12 cellular contexts compared by ENCODE assay signal in genomic region chr10:73759512-73760115, GRCh38. TPM values are rescaled to one million over a fixed set of nuclear protein-coding genes. Genes with fewer than 3 reads are reported as not detected.
DNase-seq lines count a peak whose midpoint lies in the region; ATAC-seq and TF ChIP-seq lines count a peak whose summit lies in the region.
"Had no signal": no experiment of that assay in that cellular context is flagged by ENCODE, and none has a peak within 500 bp of the region (broad histone marks: within the 10 kb centered on the region; RNA-seq: fewer than 3 reads in every experiment).

No MANE protein-coding gene starts in this region.

- ATAC-seq in left ventricle myocardium superior: peak; percentile 26
- no peak for ATAC-seq in GM19395 (IDR thresholded peaks at IDR 0.05; ENCODE audit: unreplicated experiment)
- ATAC-seq: foreskin keratinocyte had no signal

- 57 to 72% methylated on average over 5 of the region's 5 CpGs for WGBS in thyroid gland, 2 donors

- TF ChIP-seq CTCF in right atrium auricular region (IDR thresholded peaks at IDR 0.05) (no peak), thyroid gland (IDR thresholded peaks at IDR 0.05) (no peak)

- no peaks in the 10 kb centered on the region for H3K4me1 ChIP-seq in right atrium auricular region
- peaks cover 0 to 5% of the 10 kb centered on the region in 2 donors for H3K4me1 ChIP-seq in thyroid gland
- H3K4me1 ChIP-seq: BE2C had no signal

- intact Hi-C loops in left ventricle myocardium superior (cut with micrococcal nuclease): no loop called here
- intact Hi-C loops in thyroid gland (cut with DNase I): no loop called here
- intact Hi-C loops in head of caudate nucleus (cut with DNase I): no loop called here

- H3K4me3 ChIP-seq in right atrium auricular region (no peak overlapping the region), thyroid gland (replicated peaks in 1 of 3) (no peak overlapping the region)
- H3K4me3 ChIP-seq: adrenal gland had no signal

- H3K27ac ChIP-seq in right atrium auricular region (no peak overlapping the region), thyroid gland (peak overlapping the region in 1 of 3 donors; percentile 15)
- H3K27ac ChIP-seq: foreskin keratinocyte, HL-60 had no signal

- H3K36me3 ChIP-seq in right atrium auricular region (peaks cover 77% of the 10 kb centered on the region), thyroid gland (peaks cover 48 to 58% of the 10 kb centered on the region in 2 donors)

- DNase-seq in left ventricle myocardium superior: no peak
- DNase-seq in right atrium auricular region (ENCODE audit: low spot score): no peak
- peak; percentile 43 for DNase-seq in RPMI8226
- DNase-seq in central memory CD4-positive, alpha-beta T cell: peak; percentile 67
- peak; percentile 40 to 68 for DNase-seq in thyroid gland
- DNase-seq in nucleus accumbens (lab: John Stamatoyannopoulos, UW): no peak
- no peak for DNase-seq in head of caudate nucleus
- DNase-seq: BE2C had no signal

- TF ChIP-seq POLR2A in thyroid gland (IDR thresholded peaks at IDR 0.05): no peak

- H3K27me3 ChIP-seq in right atrium auricular region: no peaks in the 10 kb centered on the region
- H3K27me3 ChIP-seq in thyroid gland: no peaks in the 10 kb centered on the region
- H3K27me3 ChIP-seq: adrenal gland, BE2C, foreskin keratinocyte had no signal

- H3K9me3 ChIP-seq in right atrium auricular region: no peaks in the 10 kb centered on the region
- no peaks in the 10 kb centered on the region for H3K9me3 ChIP-seq in thyroid gland
- H3K9me3 ChIP-seq: adrenal gland, BE2C had no signal

RNA-seq across cellular contexts. Expression of gene SEC24C, which starts 15.4 kb away (rescaled TPM):
- total RNA-seq in left ventricle myocardium superior (50.5 TPM), right atrium auricular region (10 to 100 TPM; 38.5 to 51.8 TPM), thyroid gland (10 to 100 TPM; 56.2 to 95.2 (median 83.9) TPM)

RNA-seq across cellular contexts. Expression of gene CHCHD1, which starts 22.2 kb away (rescaled TPM):
- total RNA-seq in left ventricle myocardium superior (29.2 TPM), right atrium auricular region (10 to 100 TPM; 28.3 to 32.7 TPM), thyroid gland (10 to 100 TPM; 14.1 to 57.3 (median 28.9) TPM)

RNA-seq across cellular contexts. Expression of gene ZSWIM8, which starts 25.8 kb away (rescaled TPM):
- total RNA-seq in left ventricle myocardium superior: 53.9 TPM
- total RNA-seq in right atrium auricular region: 10 to 100 TPM; 37.6 to 63.2 TPM
- 100 to 1,000 TPM in 2 of 4 donors, 10 to 100 TPM in 2; 67.2 to 199 (median 108) TPM for total RNA-seq in thyroid gland

RNA-seq across cellular contexts. Expression of gene NDST2, which starts 51.8 kb away (rescaled TPM):
- total RNA-seq in left ventricle myocardium superior: 11.7 TPM
- 10 to 100 TPM; 13.1 to 18.4 TPM for total RNA-seq in right atrium auricular region
- total RNA-seq in thyroid gland: 10 to 100 TPM; 12.1 to 31.0 (median 25.0) TPM

Comparison
In these comparisons a context has a peak if more than half of its experiments do, and no peak if none do; other contexts are left out.
1. DNase-seq: peak in RPMI8226 (single experiment), central memory CD4-positive, alpha-beta T cell (single experiment) and thyroid gland (2 of 2); none in left ventricle myocardium superior (single experiment), right atrium auricular region (single experiment), nucleus accumbens (0 of 56) and head of caudate nucleus (0 of 42).